In genomic region chr14:89924224-89924623, GRCh38 we compare ENCODE assay signal across 18 cellular contexts.
"Had no signal": no experiment of that assay in that cellular context is flagged by ENCODE, and none has a peak within 500 bp of the region (broad histone marks: within the 10 kb centered on the region; RNA-seq: fewer than 3 reads in every experiment).

No MANE protein-coding gene starts in this region.

- ATAC-seq: activated naive CD4-positive, alpha-beta T cell treated with anti-CD3 and anti-CD28 coated beads, Interleukin-2, amount 50 U/mL, for 72 hours; gastroesophageal sphincter; mucosa of descending colon; natural killer cell; sciatic nerve; stimulated activated naive B cell treated with anti-CD40 and anti-IgM and Interleukin-4, amounts not matched to agents 10 μg/mL and 1 μg/mL and 100 μg/mL, for 72 hours; upper lobe of right lung had no signal

- H3K4me3 ChIP-seq: adrenal gland, colonic mucosa, gastroesophageal sphincter, heart right ventricle, left ventricle myocardium inferior, mucosa of descending colon, ovary, psoas muscle, upper lobe of right lung had no signal

- DNase-seq: activated CD4-positive, alpha-beta T cell treated with anti-CD3 and anti-CD28 coated beads for 1 hour; activated CD4-positive, alpha-beta T cell treated with anti-CD3 and anti-CD28 coated beads, Interleukin-2, amount 50 U/mL, for 48 hours; activated gamma-delta T cell treated with Interleukin-2 at 50 U/mL for 16 hours; adrenal gland; colonic mucosa; heart right ventricle; left ventricle myocardium inferior; mucosa of descending colon; natural killer cell; ovary; psoas muscle; stimulated activated CD4-positive, alpha-beta T cell treated with anti-CD3 and anti-CD28 coated beads, Interleukin-4, amount 100 ng/mL, for 4 hours; stimulated activated naive B cell treated with anti-CD40 and anti-IgM and Interleukin-4, amounts not matched to agents 10 μg/mL and 1 μg/mL and 100 μg/mL, for 72 hours; upper lobe of right lung; WERI-Rb-1 had no signal
